ENCODE assay signal across 10 cellular contexts in the genomic region with DNA sequence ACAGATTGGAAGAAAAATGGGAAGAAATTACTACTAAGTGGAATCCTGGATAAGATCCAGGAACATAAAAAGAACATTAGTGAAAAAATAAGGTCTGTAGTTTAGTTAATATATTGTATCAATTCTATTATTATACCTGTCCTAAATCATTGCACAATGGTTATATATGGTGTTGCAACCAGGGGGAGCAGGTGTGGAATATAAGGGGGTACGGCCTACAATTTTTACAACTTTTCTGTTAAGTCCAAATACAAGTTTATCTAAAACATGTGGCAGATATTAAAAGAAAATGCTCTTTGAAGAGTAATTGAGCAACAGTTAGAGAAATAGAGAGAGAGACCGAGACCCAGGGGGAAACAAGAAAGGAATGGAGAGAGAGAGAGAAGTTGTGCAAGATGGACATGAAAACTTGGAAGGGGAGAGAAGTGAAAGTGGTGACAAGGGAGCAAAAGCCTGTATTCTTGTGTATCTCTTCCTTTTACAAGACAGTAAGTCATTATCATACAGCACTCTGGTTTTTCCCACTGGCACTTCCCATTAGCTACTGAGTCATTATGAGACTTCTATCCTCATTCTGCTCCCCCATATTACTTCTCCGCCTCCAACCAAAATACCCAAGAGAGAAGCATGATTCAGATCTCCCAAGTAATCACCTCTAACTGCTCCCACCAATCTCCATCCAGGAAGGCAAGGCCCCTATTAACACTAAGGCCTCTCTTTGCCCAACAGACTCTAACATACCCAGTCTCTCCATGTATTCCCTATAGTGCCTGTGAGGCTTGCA. TPM values are rescaled to one million over a fixed set of nuclear protein-coding genes. Genes with fewer than 3 reads are reported as not detected.
DNase-seq lines count a peak whose midpoint lies in the region; ATAC-seq, FAIRE-seq and TF ChIP-seq lines count a peak whose summit lies in the region.
"Had no signal": no experiment of that assay in that cellular context is flagged by ENCODE, and none has a peak within 500 bp of the region (broad histone marks: within the 10 kb centered on the region; RNA-seq: fewer than 3 reads in every experiment).

No MANE protein-coding gene starts in this region.

- CTCF ChIA-PET in GM12878 (lab: Yijun Ruan, JAX), result interaction anchor here (0.9 to 1.7 kb wide), 5 partner anchors 12 to 167 kb away, joined by 3 to 7 read pairs (median 4); partner anchors contain the start of gene TRAF3IP3

- H3K9ac ChIP-seq in GM12878 (ENCODE audit: control insufficient read depth, insufficient read depth, low read length), result no peak overlapping the region

- peak; percentile 69 for DNase-seq in M059J (ENCODE audit: low read depth)
- DNase-seq in GM12878 (ENCODE audit: low read depth, low spot score), result no peak
- no peak for DNase-seq in pancreas
- no peak for DNase-seq in posterior vena cava (ENCODE audit: low spot score)
- DNase-seq in NCI-H2171 treated with DMSO at 0.1 percent for 48 hours (lab: John Stamatoyannopoulos, UW), result no peak
- DNase-seq: activated naive CD4-positive, alpha-beta T cell treated with anti-CD3 and anti-CD28 coated beads, Interleukin-2, amount 10 ng/mL, durations not matched to agents 7 days and 5 days; NCI-H1092 treated with DMSO at 0.1 percent for 48 hours had no signal

- WGBS in GM12878 (ENCODE audit: insufficient coverage, insufficient replicate concordance, low lambda C conversion rate, missing lambda C conversion rate), result 32% methylated on average over 3 of the region's 3 CpGs
- WGBS in pancreas, 2 donors, result 83 to 88% methylated on average over 3 of the region's 3 CpGs

- TF ChIP-seq RAD21 in GM12878 (IDR thresholded peaks at IDR 0.05; ENCODE audit: insufficient read depth, low read depth, low read length), result no peak

- H3K36me3 ChIP-seq in GM12878 (ENCODE audit: control insufficient read depth in 2 of 2, insufficient read depth in 2 of 2, low read length in 1 of 2), result no peaks in the 10 kb centered on the region
- H3K36me3 ChIP-seq in pancreas, result no peaks in the 10 kb centered on the region

- in situ Hi-C loops in GM12878 (cut with MboI), result no loop called here

- no peaks in the 10 kb centered on the region for H4K20me1 ChIP-seq in GM12878 (ENCODE audit: control insufficient read depth, insufficient read depth)

- TF ChIP-seq CTCF in GM12878 (IDR thresholded peaks at IDR 0.05 in 2 of 3, conservative IDR thresholded peaks at IDR 0.05 in 1 of 3; ENCODE audit: control insufficient read depth in 2 of 3, extremely low read depth in 1 of 3, insufficient read depth in 1 of 3, low read depth in 3 of 3, low read length in 3 of 3) (no peak), pancreas (IDR thresholded peaks at IDR 0.05) (no peak)

- H3K27me3 ChIP-seq in GM12878 (replicated peaks in 1 of 2; ENCODE audit: control insufficient read depth in 2 of 2, insufficient read depth in 2 of 2, low read length in 1 of 2) (no peaks in the 10 kb centered on the region), pancreas (no peaks in the 10 kb centered on the region)

- H3K27ac ChIP-seq in GM12878 (ENCODE audit: control insufficient read depth, insufficient read depth), result no peak overlapping the region
- H3K27ac ChIP-seq in pancreas, result no peak overlapping the region

- no peaks in the 10 kb centered on the region; the same call in 1 of the 2 replicates for H3K4me1 ChIP-seq in GM12878 (ENCODE audit: control insufficient read depth, insufficient read depth, low read length)
- no peaks in the 10 kb centered on the region for H3K4me1 ChIP-seq in pancreas

- RAD21 ChIA-PET in GM12878 (lab: Charles Lee; ENCODE audit: unreplicated experiment), result interaction anchor here (0.9 kb wide), 1 partner anchor 7 kb away, joined by 3 read pairs; no protein-coding TSS in a partner anchor

- FAIRE-seq in GM12878 (lab: Jason Lieb, UNC), result no peak
- FAIRE-seq in pancreas (lab: Jason Lieb, UNC), result no peak

- no peaks in the 10 kb centered on the region for H3K79me2 ChIP-seq in GM12878 (ENCODE audit: control insufficient read depth, insufficient read depth, low read length)

- H3K4me2 ChIP-seq in GM12878 (ENCODE audit: control insufficient read depth, insufficient read depth), result no peak overlapping the region
- H3K4me2 ChIP-seq: GM23338 had no signal

- no peaks in the 10 kb centered on the region; the same call in 2 of the 3 replicates for H3K9me3 ChIP-seq in GM12878 (replicated peaks; ENCODE audit: control insufficient read depth, insufficient read depth, low read length)
- no peaks in the 10 kb centered on the region for H3K9me3 ChIP-seq in pancreas

- TF ChIP-seq EP300 in GM12878 (IDR thresholded peaks at IDR 0.05; ENCODE audit: borderline replicate concordance in 1 of 2, control insufficient read depth in 1 of 2, low read depth in 2 of 2, low read length in 2 of 2), result no peak

- no peak overlapping the region for H2AFZ ChIP-seq in GM12878 (ENCODE audit: control insufficient read depth, low read depth, low read length)
- H2AFZ ChIP-seq: GM23338 had no signal

- intact Hi-C loops in GM12878 (cut with micrococcal nuclease; ENCODE audit: unreplicated experiment) (no loop called here), pancreas (cut with DNase I) (no loop called here), posterior vena cava (cut with DNase I) (no loop called here)

- no TSS peak for BruUV-seq in GM12878 (replicated peaks; lab: Mats Ljungman, UMichigan)

- POLR2A ChIA-PET in GM12878 (lab: Charles Lee), result no interaction called here

- no peak overlapping the region for H3K4me3 ChIP-seq in GM12878
- H3K4me3 ChIP-seq in pancreas, result no peak overlapping the region
- H3K4me3 ChIP-seq: GM23338 had no signal

- ATAC-seq in GM12878 (no peak), pancreas (peak in 3 of 4 donors; percentile 25 to 75 (median 65)), HG03521 (IDR thresholded peaks at IDR 0.05; ENCODE audit: unreplicated experiment) (no peak)
- ATAC-seq: GM23338 had no signal

- SMC1A ChIA-PET in GM12878 (lab: Charles Lee; ENCODE audit: uncharacterized antibody, unreplicated experiment), result interaction anchor here (0.9 to 1.4 kb wide), 5 partner anchors 8 to 40 kb away, joined by 3 to 13 read pairs (median 3); partner anchors contain the start of gene HSD11B1

- TF ChIP-seq POLR2A in GM12878 (IDR thresholded peaks at IDR 0.05; ENCODE audit: low read depth, low read length), result no peak

RNA-seq across cellular contexts. Expression of gene TRAF3IP3, which starts 22.3 kb away (rescaled TPM):
- not detected in 2 replicates for total RNA-seq in M059J (2014; rRNA removed; shearing (Covaris generic))
- total RNA-seq in GM12878 (2013; cell fraction: nucleolus; rRNA removed), result 130 and 146 TPM in 2 replicates
- total RNA-seq in GM12878 (2014; rRNA removed) (57.0 and 61.6 TPM in 2 replicates), GM12878 (2014; rRNA removed; fragmentation: Illumina TruSeq; extraction: Trizol) (78.2 and 81.8 TPM in 2 replicates), GM12878 (2021) (62.6 and 67.5 TPM in 2 replicates), pancreas (1 to 10 TPM in 4 of 6 donors, under 1 TPM in 2; 0.42 to 5.5 (median 1.5) TPM), posterior vena cava (1 to 10 TPM; 2.8 to 3.1 TPM)
- 53.6 TPM for polyA plus RNA-seq in GM12878 (2011; ENCODE audit: low read depth)
- polyA plus RNA-seq in GM12878 (2011; rRNA removed) (119 and 148 TPM in 2 replicates), GM12878 (2014; fragmentation: Illumina TruSeq; extraction: Trizol) (88.2 and 103 TPM in 2 replicates), GM12878 (2014; fragmentation: Nextera tagmentation; extraction: Ambion mirVana) (100 to 1,000 TPM; 117 to 121 TPM), GM12878 (2014; rRNA removed) (64.3 and 83.5 TPM in 2 replicates), GM12878 (2016; fragmentation: Nextera tagmentation; extraction: Ambion mirVana) (100 to 1,000 TPM; 105 to 115 TPM), pancreas (1 to 10 TPM in 1 of 2 donors, under 1 TPM in 1; 0.68 to 1.4 TPM)
- polyA plus RNA-seq in GM12878 (2011; cell fraction: cytosol; rRNA removed), result 74.9 and 86.1 TPM in 2 replicates
- 263 and 305 TPM in 2 replicates for polyA plus RNA-seq in GM12878 (2011; cell fraction: nucleus; rRNA removed)
- polyA plus RNA-seq in GM12878 (2012), result 66.3 and 74.1 TPM in 2 replicates
- 73.3 and 83.2 TPM in 2 replicates for polyA minus RNA-seq in GM12878 (2011; rRNA and poly(A)+ RNA removed)
- polyA minus RNA-seq in GM12878 (2011; cell fraction: cytosol; rRNA and poly(A)+ RNA removed), result 22.2 and 25.5 TPM in 2 replicates
- 105 and 127 TPM in 2 replicates for polyA minus RNA-seq in GM12878 (2011; cell fraction: nucleus; rRNA and poly(A)+ RNA removed)
- total RNA-seq: GM23338, progenitor cell of endocrine pancreas had no signal
- polyA plus RNA-seq: GM23338 had no signal

RNA-seq across cellular contexts. Expression of gene HSD11B1, which starts 29.0 kb away (rescaled TPM):
- total RNA-seq in M059J (2014; rRNA removed; shearing (Covaris generic)), result 1.9 and 4.3 TPM in 2 replicates
- not detected in 2 replicates for total RNA-seq in GM12878 (2013; cell fraction: nucleolus; rRNA removed)
- total RNA-seq in GM12878 (2014; rRNA removed), result not detected in 2 replicates
- total RNA-seq in GM12878 (2014; rRNA removed; fragmentation: Illumina TruSeq; extraction: Trizol), result not detected in 2 replicates
- not detected in 2 replicates for total RNA-seq in GM12878 (2021)
- polyA plus RNA-seq in GM12878 (2011; ENCODE audit: low read depth), result not detected
- 0.10 and 0.15 TPM in 2 replicates for polyA plus RNA-seq in GM12878 (2011; rRNA removed)
- 0.07 TPM in 1 of 2 replicates, not detected in the other for polyA plus RNA-seq in GM12878 (2011; cell fraction: cytosol; rRNA removed)
- polyA plus RNA-seq in GM12878 (2011; cell fraction: nucleus; rRNA removed), result 0.13 TPM in 1 of 2 replicates, not detected in the other
- not detected in 2 replicates for polyA plus RNA-seq in GM12878 (2012)
- polyA plus RNA-seq in GM12878 (2014; fragmentation: Illumina TruSeq; extraction: Trizol), result not detected in 2 replicates
- under 1 TPM; 0.04 to 0.27 TPM for polyA plus RNA-seq in GM12878 (2014; fragmentation: Nextera tagmentation; extraction: Ambion mirVana)
- polyA plus RNA-seq in GM12878 (2014; rRNA removed), result 0.05 TPM in 1 of 2 replicates, not detected in the other
- not detected for polyA plus RNA-seq in GM12878 (2016; fragmentation: Nextera tagmentation; extraction: Ambion mirVana)
- 0.26 TPM in 1 of 2 replicates, not detected in the other for polyA minus RNA-seq in GM12878 (2011; rRNA and poly(A)+ RNA removed)
- not detected in 2 replicates for polyA minus RNA-seq in GM12878 (2011; cell fraction: cytosol; rRNA and poly(A)+ RNA removed)
- not detected in 2 replicates for polyA minus RNA-seq in GM12878 (2011; cell fraction: nucleus; rRNA and poly(A)+ RNA removed)
- 1 to 10 TPM in 3 of 6 donors, under 1 TPM in 2, not detected in 1; 0.51 to 5.6 (median 1.4) TPM for total RNA-seq in pancreas
- under 1 TPM in 1 of 2 donors, not detected in 1; 0.47 TPM for polyA plus RNA-seq in pancreas
- total RNA-seq in posterior vena cava, result 10 to 100 TPM; 14.8 to 17.2 TPM
- total RNA-seq: GM23338, progenitor cell of endocrine pancreas had no signal
- polyA plus RNA-seq: GM23338 had no signal

RNA-seq across cellular contexts. Expression of gene C1orf74, which starts 50.8 kb away (rescaled TPM):
- total RNA-seq in M059J (2014; rRNA removed; shearing (Covaris generic)), result 4.0 and 5.7 TPM in 2 replicates
- 5.5 and 5.7 TPM in 2 replicates for total RNA-seq in GM12878 (2013; cell fraction: nucleolus; rRNA removed)
- 3.4 and 4.4 TPM in 2 replicates for total RNA-seq in GM12878 (2014; rRNA removed)
- 4.0 and 4.4 TPM in 2 replicates for total RNA-seq in GM12878 (2014; rRNA removed; fragmentation: Illumina TruSeq; extraction: Trizol)
- total RNA-seq in GM12878 (2021), result 3.4 and 3.5 TPM in 2 replicates
- 1.3 TPM for polyA plus RNA-seq in GM12878 (2011; ENCODE audit: low read depth)
- polyA plus RNA-seq in GM12878 (2011; rRNA removed), result 3.2 and 3.9 TPM in 2 replicates
- 2.4 TPM in 2 replicates for polyA plus RNA-seq in GM12878 (2011; cell fraction: cytosol; rRNA removed)
- polyA plus RNA-seq in GM12878 (2011; cell fraction: nucleus; rRNA removed), result 2.0 and 2.2 TPM in 2 replicates
- 1.6 and 2.9 TPM in 2 replicates for polyA plus RNA-seq in GM12878 (2012)
- polyA plus RNA-seq in GM12878 (2014; fragmentation: Illumina TruSeq; extraction: Trizol), result 3.7 and 3.8 TPM in 2 replicates
- 1 to 10 TPM; 3.4 to 4.4 TPM for polyA plus RNA-seq in GM12878 (2014; fragmentation: Nextera tagmentation; extraction: Ambion mirVana)
- polyA plus RNA-seq in GM12878 (2014; rRNA removed), result 2.3 and 3.1 TPM in 2 replicates
- 1 to 10 TPM; 4.6 to 5.5 TPM for polyA plus RNA-seq in GM12878 (2016; fragmentation: Nextera tagmentation; extraction: Ambion mirVana)
- 6.1 TPM in 2 replicates for polyA minus RNA-seq in GM12878 (2011; rRNA and poly(A)+ RNA removed)
- polyA minus RNA-seq in GM12878 (2011; cell fraction: cytosol; rRNA and poly(A)+ RNA removed), result 1.6 and 2.1 TPM in 2 replicates
- 5.3 and 5.6 TPM in 2 replicates for polyA minus RNA-seq in GM12878 (2011; cell fraction: nucleus; rRNA and poly(A)+ RNA removed)
- total RNA-seq in pancreas, result 1 to 10 TPM in 1 of 6 donors, under 1 TPM in 5; 0.39 to 1.2 (median 0.78) TPM
- polyA plus RNA-seq in pancreas, result under 1 TPM; 0.80 to 0.92 TPM
- total RNA-seq in posterior vena cava, result 1 to 10 TPM; 1.1 to 1.3 TPM

RNA-seq across cellular contexts. Expression of gene G0S2, which starts 58.4 kb away (rescaled TPM):
- total RNA-seq in M059J (2014; rRNA removed; shearing (Covaris generic)), result 267 and 322 TPM in 2 replicates
- total RNA-seq in GM12878 (2013; cell fraction: nucleolus; rRNA removed), result 0.69 TPM in 1 of 2 replicates, not detected in the other
- total RNA-seq in GM12878 (2014; rRNA removed) (0.22 and 0.34 TPM in 2 replicates), GM12878 (2014; rRNA removed; fragmentation: Illumina TruSeq; extraction: Trizol) (0.18 TPM in 1 of 2 replicates, not detected in the other), GM12878 (2021) (0.24 and 0.51 TPM in 2 replicates), pancreas (10 to 100 TPM in 3 of 6 donors, 1 to 10 TPM in 3; 2.9 to 69.8 (median 11.2) TPM), posterior vena cava (10 to 100 TPM; 12.5 to 35.0 TPM)
- not detected for polyA plus RNA-seq in GM12878 (2011; ENCODE audit: low read depth)
- polyA plus RNA-seq in GM12878 (2011; rRNA removed) (0.13 and 0.26 TPM in 2 replicates), GM12878 (2014; fragmentation: Illumina TruSeq; extraction: Trizol) (0.13 TPM in 1 of 2 replicates, not detected in the other), GM12878 (2014; fragmentation: Nextera tagmentation; extraction: Ambion mirVana) (under 1 TPM; 0.07 to 0.08 TPM), GM12878 (2014; rRNA removed) (0.26 TPM in 1 of 2 replicates, not detected in the other), GM12878 (2016; fragmentation: Nextera tagmentation; extraction: Ambion mirVana) (under 1 TPM; 0.20 to 0.48 TPM), pancreas (10 to 100 TPM; 17.4 to 18.7 TPM)
- polyA plus RNA-seq in GM12878 (2011; cell fraction: cytosol; rRNA removed), result 0.31 and 0.32 TPM in 2 replicates
- 0.18 TPM in 1 of 2 replicates, not detected in the other for polyA plus RNA-seq in GM12878 (2011; cell fraction: nucleus; rRNA removed)
- polyA plus RNA-seq in GM12878 (2012), result 1.2 and 3.6 TPM in 2 replicates
- not detected in 2 replicates for polyA minus RNA-seq in GM12878 (2011; rRNA and poly(A)+ RNA removed)
- not detected in 2 replicates for polyA minus RNA-seq in GM12878 (2011; cell fraction: cytosol; rRNA and poly(A)+ RNA removed)
- not detected in 2 replicates for polyA minus RNA-seq in GM12878 (2011; cell fraction: nucleus; rRNA and poly(A)+ RNA removed)

Comparison
In these comparisons a context has a peak if more than half of its experiments do, and no peak if none do; other contexts are left out.
1. ATAC-seq: peak in pancreas (3 of 4); none in GM12878 (single experiment) and HG03521 (single experiment).
2. RNA of gene TRAF3IP3, which starts 22.3 kb away (total RNA-seq): 57.0 to 146 TPM in GM12878; 2.8 to 3.1 TPM in posterior vena cava, 0.42 to 5.5 TPM in pancreas and not detected in M059J; every median in the first group is over 4 times any median in the second.